1 cellular context compared by ENCODE assay signal in genomic region chr18:14025306-14025940, GRCh38.
TF ChIP-seq lines count a peak whose summit lies in the region.

No MANE protein-coding gene starts in this region.

TF ChIP-seq in H1, 55 proteins besides CTCF, POLR2A, EP300 and RAD21 (continued from another document):
- no peak for TF ChIP-seq MAFK (IDR thresholded peaks at IDR 0.05; ENCODE audit: low read depth, low read length)
